In genomic region chr15:40952901-40953712, GRCh38 we compare ENCODE assay signal across 1 cellular context.
TF ChIP-seq lines count a peak whose summit lies in the region.

TSS of gene CHAC1 (plus strand) at chr15:40953471. CDS start at chr15:40953584, 113 bp downstream.

TF ChIP-seq in HepG2, 621 proteins besides CTCF, POLR2A, EP300 and RAD21 (continued from another document):
- TF ChIP-seq ZBTB40 (IDR thresholded peaks at IDR 0.05) (no peak), ZBTB40 (CRISPR knock-in tag; IDR thresholded peaks at IDR 0.05) (no peak), RBFOX2 (IDR thresholded peaks at IDR 0.05; ENCODE audit: low read depth, low read length) (0 out of 2 replicates have a peak, but pooled peaks have one; percentile 29), HNRNPL (IDR thresholded peaks at IDR 0.05; ENCODE audit: low read depth, low read length) (peak; percentile 40; the same call in 1 of the 2 replicates), NFIC (IDR thresholded peaks at IDR 0.05; ENCODE audit: low read length) (no peak), RBM39 (IDR thresholded peaks at IDR 0.05; ENCODE audit: low read depth, low read length, poor library complexity, severe bottlenecking) (peak; percentile 92), ZNF777 (CRISPR knock-in tag; IDR thresholded peaks at IDR 0.05) (0 out of 2 replicates have a peak, but pooled peaks have one; percentile 40), UBTF (CRISPR knock-in tag; IDR thresholded peaks at IDR 0.05) (peak; percentile 31; the same call in 1 of the 2 replicates), PHF21A (CRISPR knock-in tag; IDR thresholded peaks at IDR 0.05) (no peak), SMARCE1 (IDR thresholded peaks at IDR 0.05; ENCODE audit: borderline replicate concordance) (no peak), ATF4 (CRISPR knock-in tag; IDR thresholded peaks at IDR 0.05) (peak in 1 of 2 experiments; percentile 97; a peak in 2 of 4 replicates)
